In the genomic region with DNA sequence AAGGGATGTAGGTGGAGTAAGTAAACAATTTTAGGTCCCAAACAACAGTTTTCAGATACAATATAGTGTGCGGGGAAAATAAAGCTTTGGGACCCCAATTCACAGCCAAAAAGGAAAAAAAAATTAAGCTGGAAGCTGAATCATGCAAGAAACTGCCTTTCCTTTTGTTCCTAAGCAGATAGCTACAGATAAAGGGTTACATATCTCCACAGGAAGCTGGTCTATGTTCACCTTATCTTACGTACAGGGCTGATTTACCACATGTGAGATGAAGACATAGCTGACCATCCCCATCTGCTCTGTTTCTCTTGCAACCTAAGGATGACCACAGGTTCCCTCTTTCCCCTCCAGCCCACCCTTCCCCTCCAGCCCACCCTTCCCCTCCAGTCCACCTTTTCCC, we compare ENCODE assay signal across 2 cellular contexts.
TF ChIP-seq lines count a peak whose summit lies in the region.

No MANE protein-coding gene starts in this region.

TF ChIP-seq in GM23338, 12 proteins besides CTCF, POLR2A, EP300 and RAD21 (continues in another document):
- TF ChIP-seq STAT1 (IDR thresholded peaks at IDR 0.05; ENCODE audit: unreplicated experiment) = no peak
- no peak for TF ChIP-seq ZNF114 (CRISPR knock-in tag; IDR thresholded peaks at IDR 0.05)
- TF ChIP-seq POLR2AphosphoS5 (IDR thresholded peaks at IDR 0.05; ENCODE audit: low read depth) = no peak
- TF ChIP-seq, protein P1, sequence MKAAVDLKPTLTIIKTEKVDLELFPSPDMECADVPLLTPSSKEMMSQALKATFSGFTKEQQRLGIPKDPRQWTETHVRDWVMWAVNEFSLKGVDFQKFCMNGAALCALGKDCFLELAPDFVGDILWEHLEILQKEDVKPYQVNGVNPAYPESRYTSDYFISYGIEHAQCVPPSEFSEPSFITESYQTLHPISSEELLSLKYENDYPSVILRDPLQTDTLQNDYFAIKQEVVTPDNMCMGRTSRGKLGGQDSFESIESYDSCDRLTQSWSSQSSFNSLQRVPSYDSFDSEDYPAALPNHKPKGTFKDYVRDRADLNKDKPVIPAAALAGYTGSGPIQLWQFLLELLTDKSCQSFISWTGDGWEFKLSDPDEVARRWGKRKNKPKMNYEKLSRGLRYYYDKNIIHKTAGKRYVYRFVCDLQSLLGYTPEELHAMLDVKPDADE (IDR thresholded peaks at IDR 0.05) = no peak
- no peak for TF ChIP-seq CREB1 (CRISPR knock-in tag; IDR thresholded peaks at IDR 0.05; ENCODE audit: low read depth)
- no peak for TF ChIP-seq EZH2 (IDR thresholded peaks at IDR 0.05; ENCODE audit: low read depth, unreplicated experiment)
- no peak for TF ChIP-seq NANOG (IDR thresholded peaks at IDR 0.05; ENCODE audit: borderline replicate concordance)
- TF ChIP-seq JUNB (IDR thresholded peaks at IDR 0.05; ENCODE audit: unreplicated experiment) = no peak
- TF ChIP-seq EZH2phosphoT487 (IDR thresholded peaks at IDR 0.05; ENCODE audit: unreplicated experiment) = no peak
- TF ChIP-seq REST (IDR thresholded peaks at IDR 0.05; ENCODE audit: unreplicated experiment) = no peak

TF ChIP-seq in H1, 55 proteins besides CTCF, POLR2A, EP300 and RAD21:
- TF ChIP-seq TCF12 (IDR thresholded peaks at IDR 0.05; ENCODE audit: low read depth, low read length) (no peak), CREB1 (IDR thresholded peaks at IDR 0.05) (no peak), SIRT6 (IDR thresholded peaks at IDR 0.05; ENCODE audit: low read length) (no peak), SP1 (IDR thresholded peaks at IDR 0.05; ENCODE audit: low read depth, low read length) (no peak), CHD2 (IDR thresholded peaks at IDR 0.05; ENCODE audit: low read length) (no peak), RBBP5 (IDR thresholded peaks at IDR 0.05; ENCODE audit: borderline replicate concordance, low read depth, low read length) (no peak), CEBPB (IDR thresholded peaks at IDR 0.05; ENCODE audit: low read depth, low read length) (no peak), ZNF274 (IDR thresholded peaks at IDR 0.05; ENCODE audit: borderline replicate concordance, extremely low read depth, low read length) (no peak), CBX5 (IDR thresholded peaks at IDR 0.05; ENCODE audit: low read depth, low read length) (no peak), MAFK (IDR thresholded peaks at IDR 0.05; ENCODE audit: low read depth, low read length) (no peak), CBX8 (IDR thresholded peaks at IDR 0.05; ENCODE audit: borderline replicate concordance, low read depth, low read length) (no peak)
- TF ChIP-seq, protein P2, sequence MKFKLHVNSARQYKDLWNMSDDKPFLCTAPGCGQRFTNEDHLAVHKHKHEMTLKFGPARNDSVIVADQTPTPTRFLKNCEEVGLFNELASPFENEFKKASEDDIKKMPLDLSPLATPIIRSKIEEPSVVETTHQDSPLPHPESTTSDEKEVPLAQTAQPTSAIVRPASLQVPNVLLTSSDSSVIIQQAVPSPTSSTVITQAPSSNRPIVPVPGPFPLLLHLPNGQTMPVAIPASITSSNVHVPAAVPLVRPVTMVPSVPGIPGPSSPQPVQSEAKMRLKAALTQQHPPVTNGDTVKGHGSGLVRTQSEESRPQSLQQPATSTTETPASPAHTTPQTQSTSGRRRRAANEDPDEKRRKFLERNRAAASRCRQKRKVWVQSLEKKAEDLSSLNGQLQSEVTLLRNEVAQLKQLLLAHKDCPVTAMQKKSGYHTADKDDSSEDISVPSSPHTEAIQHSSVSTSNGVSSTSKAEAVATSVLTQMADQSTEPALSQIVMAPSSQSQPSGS (IDR thresholded peaks at IDR 0.05; ENCODE audit: low read length) = no peak
